In the genomic region with DNA sequence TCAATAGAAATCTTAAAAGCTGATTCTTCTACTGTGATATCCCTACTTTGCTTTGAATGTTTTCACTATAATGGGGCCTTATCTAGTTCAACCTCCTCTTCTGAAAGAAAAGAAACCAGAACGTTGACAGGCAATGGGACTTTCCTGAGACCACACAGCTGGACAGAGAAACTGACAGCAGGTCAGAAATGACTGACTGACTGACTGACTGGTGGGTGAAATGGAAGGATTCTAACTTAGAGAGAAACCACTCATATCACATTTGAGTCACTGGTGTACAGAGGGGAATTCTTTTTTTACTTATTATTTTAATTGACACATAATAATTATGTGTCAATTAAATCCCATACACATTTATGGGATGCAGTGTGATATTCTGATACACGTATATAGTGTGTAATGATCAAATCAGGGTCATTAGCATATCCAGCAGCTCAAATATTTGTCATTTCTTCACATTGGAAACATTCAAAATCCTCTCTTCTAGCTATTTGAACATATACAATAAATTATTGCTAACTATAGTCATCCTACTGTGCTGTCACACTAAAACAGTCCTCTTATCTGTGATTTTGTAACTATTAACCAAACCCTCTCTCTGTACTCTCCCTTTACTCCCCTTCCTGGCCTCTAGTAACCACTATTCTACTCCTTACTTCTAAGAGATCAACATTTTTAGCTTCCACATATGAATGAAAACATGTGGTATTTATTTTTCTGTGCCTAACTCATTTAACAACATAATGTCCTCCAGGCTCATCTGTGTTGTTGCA, we compare ENCODE assay signal across 12 cellular contexts.
DNase-seq lines count a peak whose midpoint lies in the region; ATAC-seq, FAIRE-seq and TF ChIP-seq lines count a peak whose summit lies in the region.
"Had no signal": no experiment of that assay in that cellular context is flagged by ENCODE, and none has a peak within 500 bp of the region (broad histone marks: within the 10 kb centered on the region; RNA-seq: fewer than 3 reads in every experiment).

No MANE protein-coding gene starts in this region.

- H3K9ac ChIP-seq in MM.1S (ENCODE audit: low read length) (no peak overlapping the region), trophoblast cell (ENCODE audit: low read length) (no peak overlapping the region)
- H3K9ac ChIP-seq: BLaER1 treated with 17β-estradiol and CSF1 and Interleukin-3, amounts not matched to agents 10 nM and 100 nM had no signal

- no peak overlapping the region for H4K8ac ChIP-seq in trophoblast cell (ENCODE audit: low read depth, low read length)

- no peaks in the 10 kb centered on the region for H4K20me1 ChIP-seq in MM.1S (ENCODE audit: insufficient read depth, low read length)
- H4K20me1 ChIP-seq: BLaER1 treated with 17β-estradiol and CSF1 and Interleukin-3, amounts not matched to agents 10 nM and 100 nM had no signal

- no CpG with 5 or more reads among the region's 2 CpGs for WGBS in trophoblast cell (ENCODE audit: extremely low coverage, insufficient coverage, insufficient read length)

- H3K14ac ChIP-seq in trophoblast cell (ENCODE audit: low read length) = no peak overlapping the region

- H2BK5ac ChIP-seq in trophoblast cell (ENCODE audit: low read depth, low read length, poor library complexity) = no peak overlapping the region

- no peak for TF ChIP-seq CTCF in MM.1S (IDR thresholded peaks at IDR 0.05; ENCODE audit: low read length)
- TF ChIP-seq CTCF in tibial artery (IDR thresholded peaks at IDR 0.05) = no peak

- H2AK5ac ChIP-seq in trophoblast cell (ENCODE audit: low read length) = no peak overlapping the region

- H3K27me3 ChIP-seq in MM.1S (replicated peaks; ENCODE audit: insufficient read depth, low read length) = no peaks in the 10 kb centered on the region
- no peaks in the 10 kb centered on the region for H3K27me3 ChIP-seq in tibial artery
- no peaks in the 10 kb centered on the region for H3K27me3 ChIP-seq in trophoblast cell (ENCODE audit: insufficient read depth, low read length)
- H3K27me3 ChIP-seq: BLaER1 treated with 17β-estradiol and CSF1 and Interleukin-3, amounts not matched to agents 10 nM and 100 nM had no signal

- no peak overlapping the region for H3K23ac ChIP-seq in trophoblast cell (ENCODE audit: low read length)

- no peaks in the 10 kb centered on the region for H3K79me1 ChIP-seq in trophoblast cell (ENCODE audit: low read length)

- intact Hi-C loops in tibial artery (cut with DNase I; ENCODE audit: low total_unique reads) = no loop called here

- no peak for FAIRE-seq in urothelium cell line (lab: Jason Lieb, UNC)

- no peaks in the 10 kb centered on the region for H3K9me3 ChIP-seq in MM.1S (replicated peaks; ENCODE audit: insufficient read depth, low read length)
- H3K9me3 ChIP-seq in tibial artery = no peaks in the 10 kb centered on the region
- no peaks in the 10 kb centered on the region for H3K9me3 ChIP-seq in trophoblast cell (ENCODE audit: insufficient read depth, low read depth, low read length)

- no peaks in the 10 kb centered on the region for H3K79me2 ChIP-seq in MM.1S (ENCODE audit: low read length)
- H3K79me2 ChIP-seq in trophoblast cell (ENCODE audit: control insufficient read depth, insufficient read depth, low read length, poor library complexity) = no peaks in the 10 kb centered on the region

- H3K4me2 ChIP-seq in MM.1S (ENCODE audit: low read depth, low read length) (no peak overlapping the region), trophoblast cell (ENCODE audit: low read length) (no peak overlapping the region)
- H3K4me2 ChIP-seq: BLaER1 treated with 17β-estradiol and CSF1 and Interleukin-3, amounts not matched to agents 10 nM and 100 nM had no signal

- no peak overlapping the region for H4K91ac ChIP-seq in trophoblast cell (ENCODE audit: low read depth, low read length)

- no peaks in the 10 kb centered on the region for H3K9me2 ChIP-seq in MM.1S (replicated peaks; ENCODE audit: insufficient read depth, low read length)

- no peak overlapping the region for H3K4ac ChIP-seq in trophoblast cell (ENCODE audit: low read depth, low read length)

- no peaks in the 10 kb centered on the region for H3F3A ChIP-seq in MM.1S (ENCODE audit: insufficient read depth, low read length)

- H3K4me1 ChIP-seq in MM.1S (ENCODE audit: low read length) = no peaks in the 10 kb centered on the region
- no peaks in the 10 kb centered on the region for H3K4me1 ChIP-seq in tibial artery
- H3K4me1 ChIP-seq in trophoblast cell (ENCODE audit: control insufficient read depth in 1 of 2, insufficient read depth in 2 of 2, low read length in 2 of 2) = no peaks in the 10 kb centered on the region
- H3K4me1 ChIP-seq: BLaER1 treated with 17β-estradiol and CSF1 and Interleukin-3, amounts not matched to agents 10 nM and 100 nM had no signal

- no peak overlapping the region for H2BK12ac ChIP-seq in trophoblast cell (ENCODE audit: low read length)

- H3K27ac ChIP-seq in MM.1S (ENCODE audit: low read length) (no peak overlapping the region), tibial artery (no peak overlapping the region), trophoblast cell (ENCODE audit: low read depth, low read length) (no peak overlapping the region)
- H3K27ac ChIP-seq: BLaER1 treated with 17β-estradiol and CSF1 and Interleukin-3, amounts not matched to agents 10 nM and 100 nM had no signal

- H4K12ac ChIP-seq in trophoblast cell (ENCODE audit: low read depth, low read length) = no peak overlapping the region

- H3K18ac ChIP-seq in trophoblast cell (ENCODE audit: low read length) = no peak overlapping the region

- ATAC-seq in GM18520 (IDR thresholded peaks at IDR 0.05; ENCODE audit: unreplicated experiment) = peak; percentile 98
- peak; percentile 96 for ATAC-seq in GM21390 (IDR thresholded peaks at IDR 0.05; ENCODE audit: unreplicated experiment)
- ATAC-seq in HG02981 (IDR thresholded peaks at IDR 0.05; ENCODE audit: unreplicated experiment) = peak; percentile 96

- H3K4me3 ChIP-seq in MM.1S (ENCODE audit: low read length) (no peak overlapping the region), tibial artery (no peak overlapping the region), trophoblast cell (ENCODE audit: low read depth, low read length) (no peak overlapping the region)
- H3K4me3 ChIP-seq: BLaER1 treated with 17β-estradiol and CSF1 and Interleukin-3, amounts not matched to agents 10 nM and 100 nM had no signal

- H2BK120ac ChIP-seq in trophoblast cell (ENCODE audit: insufficient read depth, low read length, poor library complexity) = no peak overlapping the region

- H3K36me3 ChIP-seq in MM.1S (replicated peaks; ENCODE audit: insufficient read depth, low read length) = no peaks in the 10 kb centered on the region
- H3K36me3 ChIP-seq in tibial artery = no peaks in the 10 kb centered on the region
- no peaks in the 10 kb centered on the region for H3K36me3 ChIP-seq in trophoblast cell (ENCODE audit: control insufficient read depth in 1 of 2, insufficient read depth in 2 of 2, low read length in 2 of 2)
- H3K36me3 ChIP-seq: BLaER1 treated with 17β-estradiol and CSF1 and Interleukin-3, amounts not matched to agents 10 nM and 100 nM had no signal

- DNase-seq in MM.1S (peak; percentile 45), tibial artery (no peak), urothelium cell line (ENCODE audit: low spot score) (no peak), trophoblast cell (no peak), kidney tubule cell (ENCODE audit: low spot score) (no peak)
- DNase-seq: activated naive CD4-positive, alpha-beta T cell treated with anti-CD3 and anti-CD28 coated beads for 36 hours; islet precursor cell; NCI-H1105 had no signal

- no peak overlapping the region for H2AFZ ChIP-seq in MM.1S (ENCODE audit: low read length)
- H2AFZ ChIP-seq in trophoblast cell (ENCODE audit: insufficient read depth, low read length, poor library complexity) = no peak overlapping the region
